ENCODE assay signal across 1 cellular context in the genomic region with DNA sequence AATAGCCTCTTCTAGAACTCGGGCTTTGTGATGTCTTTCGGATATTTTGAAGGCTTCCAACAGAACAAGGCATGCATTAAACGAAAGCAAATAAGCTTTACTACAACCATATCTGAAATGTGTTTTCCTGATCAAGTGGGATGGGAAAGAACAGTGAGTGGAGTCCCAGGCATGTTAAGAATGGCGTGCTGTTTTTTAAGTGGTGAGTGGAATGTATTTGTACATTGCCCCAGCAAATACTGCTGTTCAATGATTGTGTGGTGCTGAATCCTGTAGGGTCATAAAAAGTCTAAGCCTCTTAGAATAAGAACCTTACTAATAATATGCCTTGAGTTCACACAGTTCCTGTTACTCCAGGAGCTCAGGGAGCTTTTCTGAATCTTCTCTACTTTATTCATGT.
TF ChIP-seq lines count a peak whose summit lies in the region.

No MANE protein-coding gene starts in this region.

TF ChIP-seq in SK-N-SH, 30 proteins besides CTCF, POLR2A, EP300 and RAD21:
- TF ChIP-seq, protein P1, sequence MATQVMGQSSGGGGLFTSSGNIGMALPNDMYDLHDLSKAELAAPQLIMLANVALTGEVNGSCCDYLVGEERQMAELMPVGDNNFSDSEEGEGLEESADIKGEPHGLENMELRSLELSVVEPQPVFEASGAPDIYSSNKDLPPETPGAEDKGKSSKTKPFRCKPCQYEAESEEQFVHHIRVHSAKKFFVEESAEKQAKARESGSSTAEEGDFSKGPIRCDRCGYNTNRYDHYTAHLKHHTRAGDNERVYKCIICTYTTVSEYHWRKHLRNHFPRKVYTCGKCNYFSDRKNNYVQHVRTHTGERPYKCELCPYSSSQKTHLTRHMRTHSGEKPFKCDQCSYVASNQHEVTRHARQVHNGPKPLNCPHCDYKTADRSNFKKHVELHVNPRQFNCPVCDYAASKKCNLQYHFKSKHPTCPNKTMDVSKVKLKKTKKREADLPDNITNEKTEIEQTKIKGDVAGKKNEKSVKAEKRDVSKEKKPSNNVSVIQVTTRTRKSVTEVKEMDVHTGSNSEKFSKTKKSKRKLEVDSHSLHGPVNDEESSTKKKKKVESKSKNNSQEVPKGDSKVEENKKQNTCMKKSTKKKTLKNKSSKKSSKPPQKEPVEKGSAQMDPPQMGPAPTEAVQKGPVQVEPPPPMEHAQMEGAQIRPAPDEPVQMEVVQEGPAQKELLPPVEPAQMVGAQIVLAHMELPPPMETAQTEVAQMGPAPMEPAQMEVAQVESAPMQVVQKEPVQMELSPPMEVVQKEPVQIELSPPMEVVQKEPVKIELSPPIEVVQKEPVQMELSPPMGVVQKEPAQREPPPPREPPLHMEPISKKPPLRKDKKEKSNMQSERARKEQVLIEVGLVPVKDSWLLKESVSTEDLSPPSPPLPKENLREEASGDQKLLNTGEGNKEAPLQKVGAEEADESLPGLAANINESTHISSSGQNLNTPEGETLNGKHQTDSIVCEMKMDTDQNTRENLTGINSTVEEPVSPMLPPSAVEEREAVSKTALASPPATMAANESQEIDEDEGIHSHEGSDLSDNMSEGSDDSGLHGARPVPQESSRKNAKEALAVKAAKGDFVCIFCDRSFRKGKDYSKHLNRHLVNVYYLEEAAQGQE (IDR thresholded peaks at IDR 0.05; ENCODE audit: low read depth, low read length): peak; percentile 92
- no peak for TF ChIP-seq TEAD4 (IDR thresholded peaks at IDR 0.05; ENCODE audit: borderline replicate concordance, insufficient read depth)
